Comparison of ENCODE assay signal across 8 cellular contexts in the genomic region with DNA sequence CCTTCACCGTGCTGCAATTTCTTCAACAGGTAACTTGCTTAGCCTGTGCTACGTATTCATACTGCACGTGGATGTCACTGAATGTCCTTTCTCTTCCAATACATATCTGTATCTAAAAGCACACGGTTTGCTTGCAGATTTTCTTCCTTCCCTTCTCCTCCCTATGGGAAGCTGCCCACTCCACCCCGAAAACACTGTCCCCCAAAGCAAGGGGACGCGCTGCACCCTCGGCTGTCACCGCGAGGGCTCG. TPM values are rescaled to one million over a fixed set of nuclear protein-coding genes. Genes with fewer than 3 reads are reported as not detected.
DNase-seq lines count a peak whose midpoint lies in the region; ATAC-seq and TF ChIP-seq lines count a peak whose summit lies in the region.

No MANE protein-coding gene starts in this region.

- no peaks in the 10 kb centered on the region for H3K27me3 Mint-ChIP-seq in osteocyte (ENCODE audit: unreplicated experiment)

- peaks cover 7% of the 10 kb centered on the region for H3K4me1 Mint-ChIP-seq in osteocyte (ENCODE audit: unreplicated experiment)

- no peaks in the 10 kb centered on the region for H3K9me3 Mint-ChIP-seq in osteocyte (ENCODE audit: unreplicated experiment)

- ATAC-seq in GM21447 (IDR thresholded peaks at IDR 0.05; ENCODE audit: unreplicated experiment), result peak; percentile 18

- H3K27me3 ChIP-seq in HL-60 (ENCODE audit: insufficient read depth, poor library complexity, severe bottlenecking), result no peaks in the 10 kb centered on the region
- no peaks in the 10 kb centered on the region for H3K27me3 ChIP-seq in SJSA1 (replicated peaks)
- no peaks in the 10 kb centered on the region for H3K27me3 ChIP-seq in esophagus squamous epithelium

- H3K4me3 ChIP-seq in HL-60 (replicated peaks; ENCODE audit: insufficient read depth, low read length) (peak overlapping the region; percentile 69), SJSA1 (peak overlapping the region; percentile 80), esophagus squamous epithelium (peak overlapping the region; percentile 83 to 91 (median 90))

- H3K27ac ChIP-seq in HL-60 (replicated peaks), result peak overlapping the region; percentile 93
- H3K27ac ChIP-seq in SJSA1, result peak overlapping the region; percentile 91
- H3K27ac ChIP-seq in esophagus squamous epithelium, result peak overlapping the region; percentile 96 to 99 (median 98)

- H3K4me1 ChIP-seq in SJSA1 (replicated peaks), result peaks cover 16% of the 10 kb centered on the region
- H3K4me1 ChIP-seq in esophagus squamous epithelium, result peaks cover 0 to 31% (median 3%) of the 10 kb centered on the region in 3 donors

- H3K4me3 Mint-ChIP-seq in osteocyte (ENCODE audit: unreplicated experiment), result peak overlapping the region; percentile 86

- H3K36me3 Mint-ChIP-seq in osteocyte (ENCODE audit: unreplicated experiment), result no peaks in the 10 kb centered on the region

- no peak for TF ChIP-seq CTCF in HL-60 (IDR thresholded peaks at IDR 0.05; ENCODE audit: insufficient read depth, low read length)
- TF ChIP-seq CTCF in esophagus squamous epithelium (IDR thresholded peaks at IDR 0.05), result peak in 3 of 6 experiments; percentile 15 to 58 (median 47)
- no peak for TF ChIP-seq CTCF in osteocyte (IDR thresholded peaks at IDR 0.05)

- no peaks in the 10 kb centered on the region for H3K9me3 ChIP-seq in SJSA1 (replicated peaks)
- no peaks in the 10 kb centered on the region for H3K9me3 ChIP-seq in esophagus squamous epithelium

- DNase-seq in GF-D8 (lab: John Stamatoyannopoulos, UW), result peak; percentile 49
- DNase-seq in HL-60 (ENCODE audit: low read depth in 1 of 2, low spot score in 1 of 2), result peak in 1 of 2 experiments; percentile 43
- DNase-seq in SJSA1 (ENCODE audit: low read depth in 1 of 2, low spot score in 2 of 2), result no peak
- no peak for DNase-seq in esophagus squamous epithelium (lab: John Stamatoyannopoulos, UW)
- DNase-seq in osteocyte (ENCODE audit: extremely low spot score, unreplicated experiment), result no peak
- DNase-seq in stimulated activated CD4-positive, alpha-beta T cell treated with anti-CD3 and anti-CD28 coated beads, Interleukin-2, amount 100 ng/mL, for 24 hours, result no peak
- no peak for DNase-seq in stimulated activated CD4-positive, alpha-beta T cell treated with anti-CD3 and anti-CD28 coated beads, Interleukin-2, amount 100 ng/mL, for 48 hours

- 0 to 1% methylated on average over 4 to 5 of the region's 11 CpGs for WGBS in esophagus squamous epithelium, 2 donors

- TF ChIP-seq POLR2A in esophagus squamous epithelium (IDR thresholded peaks at IDR 0.05), result no peak

- intact Hi-C loops in esophagus squamous epithelium (cut with DNase I), result no loop called here

- H3K36me3 ChIP-seq in SJSA1 (peaks cover 5% of the 10 kb centered on the region; the same call in 1 of the 2 replicates), esophagus squamous epithelium (no peaks in the 10 kb centered on the region)

- no peak overlapping the region for H3K27ac Mint-ChIP-seq in osteocyte (ENCODE audit: unreplicated experiment)

RNA-seq across cellular contexts. Expression of a gene that starts 0.7 kb away (rescaled TPM):
- total RNA-seq in SJSA1 (2014; rRNA removed; shearing (Covaris generic)), result 13.8 and 18.9 TPM in 2 replicates
- 10 to 100 TPM in 2 of 4 donors, 1 to 10 TPM in 2; 9.1 to 26.5 (median 12.0) TPM for total RNA-seq in esophagus squamous epithelium
- 28.6 and 32.3 TPM in 2 replicates for total RNA-seq in osteocyte
